23 cellular contexts compared by ENCODE assay signal in the genomic region with DNA sequence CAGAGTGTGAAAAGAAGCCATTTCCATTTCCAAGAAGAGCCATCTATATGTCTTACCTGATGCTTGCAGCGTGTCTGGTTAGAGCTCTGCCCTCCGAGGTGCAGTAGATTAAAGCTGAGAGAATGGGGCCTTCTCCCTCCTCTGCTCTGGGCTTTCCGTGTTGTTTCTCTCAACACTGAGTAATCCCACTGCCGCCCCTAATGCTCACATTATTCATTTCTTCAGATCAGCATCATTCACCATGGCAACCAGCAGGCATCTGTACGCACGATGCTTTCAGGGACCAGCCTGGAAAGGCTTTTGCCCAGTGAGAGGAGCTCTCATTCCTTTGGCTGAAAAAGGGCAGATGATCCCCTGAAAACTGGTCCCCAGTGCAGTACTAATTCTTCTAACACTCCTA.
DNase-seq lines count a peak whose midpoint lies in the region; ATAC-seq and TF ChIP-seq lines count a peak whose summit lies in the region.
"Had no signal": no experiment of that assay in that cellular context is flagged by ENCODE, and none has a peak within 500 bp of the region (broad histone marks: within the 10 kb centered on the region; RNA-seq: fewer than 3 reads in every experiment).

No MANE protein-coding gene starts in this region.

- POLR2A ChIA-PET in activated CD8-positive, alpha-beta T cell treated with anti-CD3 and anti-CD28 coated beads for 36 hours (lab: Charles Lee) = no interaction called here
- POLR2A ChIA-PET in activated CD8-positive, alpha-beta T cell treated with anti-CD3 and anti-CD28 coated beads, Interleukin-2, amount 10 ng/mL, durations not matched to agents 7 days and 5 days (lab: Charles Lee) = no interaction called here
- POLR2A ChIA-PET in CD8-positive, alpha-beta memory T cell (lab: Charles Lee) = no interaction called here
- POLR2A ChIA-PET in activated CD4-positive, alpha-beta T cell treated with anti-CD3 and anti-CD28 coated beads, Interleukin-2, amount 10 ng/mL, durations not matched to agents 7 days and 5 days (lab: Charles Lee) = interaction anchor here (0.6 kb wide), 1 partner anchor 20 kb away, joined by 3 read pairs; no protein-coding TSS in a partner anchor

- peaks cover 57% of the 10 kb centered on the region for H3K4me1 Mint-ChIP-seq in activated CD8-positive, alpha-beta T cell treated with anti-CD3 and anti-CD28 coated beads for 36 hours (ENCODE audit: low read depth)
- H3K4me1 Mint-ChIP-seq in activated CD8-positive, alpha-beta T cell treated with anti-CD3 and anti-CD28 coated beads, Interleukin-2, amount 10 ng/mL, durations not matched to agents 7 days and 5 days (ENCODE audit: low read depth) = peaks cover 16% of the 10 kb centered on the region
- H3K4me1 Mint-ChIP-seq in CD8-positive, alpha-beta memory T cell = peaks cover 39 to 61% (median 57%) of the 10 kb centered on the region in 3 donors
- peaks cover 59% of the 10 kb centered on the region for H3K4me1 Mint-ChIP-seq in activated naive CD8-positive, alpha-beta T cell treated with anti-CD3 and anti-CD28 coated beads, Interleukin-2, amount 50 U/mL, for 24 hours
- H3K4me1 Mint-ChIP-seq in natural killer cell treated with Interleukin-12 subunit alpha and Interleukin-12 subunit beta and Interleukin-15 and Interleukin-18, amount 100 ng/mL, for 72 hours (ENCODE audit: low read depth in 2 of 2) = peaks cover 22 to 36% of the 10 kb centered on the region in 2 donors
- peaks cover 25% of the 10 kb centered on the region for H3K4me1 Mint-ChIP-seq in activated CD4-positive, alpha-beta T cell treated with anti-CD3 and anti-CD28 coated beads, Interleukin-2, amount 10 ng/mL, durations not matched to agents 7 days and 5 days

- intact Hi-C loops in activated CD8-positive, alpha-beta T cell treated with anti-CD3 and anti-CD28 coated beads for 36 hours (cut with micrococcal nuclease) = no loop called here
- intact Hi-C loops in left ventricle myocardium superior (cut with micrococcal nuclease) = no loop called here

- no peak overlapping the region for H3K27ac ChIP-seq in CD8-positive, alpha-beta memory T cell (ENCODE audit: low read depth, low read length)
- H3K27ac ChIP-seq: KMS-11, ovary had no signal

- no peaks in the 10 kb centered on the region for H3K4me1 ChIP-seq in CD8-positive, alpha-beta memory T cell (ENCODE audit: insufficient read depth, low read length)
- H3K4me1 ChIP-seq: HAP-1 had no signal

- H3K27me3 Mint-ChIP-seq in activated CD8-positive, alpha-beta T cell treated with anti-CD3 and anti-CD28 coated beads for 36 hours = no peaks in the 10 kb centered on the region
- H3K27me3 Mint-ChIP-seq in activated CD8-positive, alpha-beta T cell treated with anti-CD3 and anti-CD28 coated beads, Interleukin-2, amount 10 ng/mL, durations not matched to agents 7 days and 5 days (ENCODE audit: low read depth) = no peaks in the 10 kb centered on the region
- H3K27me3 Mint-ChIP-seq in CD8-positive, alpha-beta memory T cell = no peaks in the 10 kb centered on the region
- no peaks in the 10 kb centered on the region for H3K27me3 Mint-ChIP-seq in activated naive CD8-positive, alpha-beta T cell treated with anti-CD3 and anti-CD28 coated beads, Interleukin-2, amount 50 U/mL, for 24 hours
- no peaks in the 10 kb centered on the region for H3K27me3 Mint-ChIP-seq in natural killer cell treated with Interleukin-12 subunit alpha and Interleukin-12 subunit beta and Interleukin-15 and Interleukin-18, amount 100 ng/mL, for 72 hours
- no peaks in the 10 kb centered on the region for H3K27me3 Mint-ChIP-seq in activated CD4-positive, alpha-beta T cell treated with anti-CD3 and anti-CD28 coated beads, Interleukin-2, amount 10 ng/mL, durations not matched to agents 7 days and 5 days

- peak overlapping the region; percentile 50 for H3K27ac Mint-ChIP-seq in activated CD8-positive, alpha-beta T cell treated with anti-CD3 and anti-CD28 coated beads for 36 hours
- no peak overlapping the region for H3K27ac Mint-ChIP-seq in activated CD8-positive, alpha-beta T cell treated with anti-CD3 and anti-CD28 coated beads, Interleukin-2, amount 10 ng/mL, durations not matched to agents 7 days and 5 days
- H3K27ac Mint-ChIP-seq in CD8-positive, alpha-beta memory T cell = peak overlapping the region in 7 of 8 donors; percentile 26 to 90 (median 86)
- H3K27ac Mint-ChIP-seq in activated naive CD8-positive, alpha-beta T cell treated with anti-CD3 and anti-CD28 coated beads, Interleukin-2, amount 50 U/mL, for 24 hours = peak overlapping the region; percentile 86
- H3K27ac Mint-ChIP-seq in natural killer cell treated with Interleukin-12 subunit alpha and Interleukin-12 subunit beta and Interleukin-15 and Interleukin-18, amount 100 ng/mL, for 72 hours = peak overlapping the region; percentile 36 to 92
- H3K27ac Mint-ChIP-seq in activated CD4-positive, alpha-beta T cell treated with anti-CD3 and anti-CD28 coated beads, Interleukin-2, amount 10 ng/mL, durations not matched to agents 7 days and 5 days = no peak overlapping the region

- no peak for DNase-seq in activated CD8-positive, alpha-beta T cell treated with anti-CD3 and anti-CD28 coated beads for 36 hours
- no peak for DNase-seq in activated CD8-positive, alpha-beta T cell treated with anti-CD3 and anti-CD28 coated beads, Interleukin-2, amount 10 ng/mL, durations not matched to agents 7 days and 5 days
- DNase-seq in CD8-positive, alpha-beta memory T cell = no peak
- no peak for DNase-seq in activated naive CD8-positive, alpha-beta T cell treated with anti-CD3 and anti-CD28 coated beads, Interleukin-2, amount 50 U/mL, for 24 hours
- DNase-seq in natural killer cell treated with Interleukin-12 subunit alpha and Interleukin-12 subunit beta and Interleukin-15 and Interleukin-18, amount 100 ng/mL, for 72 hours (ENCODE audit: low spot score) = no peak
- DNase-seq in MG63 (no peak), left ventricle myocardium superior (no peak)
- no peak for DNase-seq in activated CD4-positive, alpha-beta T cell treated with anti-CD3 and anti-CD28 coated beads, Interleukin-2, amount 10 ng/mL, durations not matched to agents 7 days and 5 days
- DNase-seq: activated CD4-positive, alpha-beta T cell treated with anti-CD3 and anti-CD28 coated beads for 4 hours; effector CD4-positive, alpha-beta T cell; gastrocnemius medialis; MV-4-11; NCI-H2029 treated with DMSO at 0.1 percent for 48 hours; NCI-H524; ovary; right cardiac atrium; stimulated activated CD4-positive, alpha-beta T cell treated with anti-CD3 and anti-CD28 coated beads, Interleukin-12 subunit alpha, Interleukin-12 subunit beta, amount 100 ng/mL, for 4 hours; stimulated activated CD8-positive, alpha-beta memory T cell treated with anti-CD3 and anti-CD28 coated beads, Interleukin-4, amount 100 ng/mL, for 48 hours had no signal

- no peak overlapping the region for H3K4me3 ChIP-seq in CD8-positive, alpha-beta memory T cell (ENCODE audit: low read length)
- H3K4me3 ChIP-seq in MG63 = no peak overlapping the region
- H3K4me3 ChIP-seq: BLaER1 treated with 17β-estradiol and CSF1 and Interleukin-3, amounts not matched to agents 10 nM and 100 nM; gastrocnemius medialis; HAP-1; lung; ovary had no signal

- H3K36me3 Mint-ChIP-seq in activated CD8-positive, alpha-beta T cell treated with anti-CD3 and anti-CD28 coated beads for 36 hours (ENCODE audit: low read depth) = peaks cover 71% of the 10 kb centered on the region
- peaks cover 85% of the 10 kb centered on the region for H3K36me3 Mint-ChIP-seq in activated CD8-positive, alpha-beta T cell treated with anti-CD3 and anti-CD28 coated beads, Interleukin-2, amount 10 ng/mL, durations not matched to agents 7 days and 5 days (ENCODE audit: low read depth)
- H3K36me3 Mint-ChIP-seq in CD8-positive, alpha-beta memory T cell = peaks cover 6 to 95% (median 40%) of the 10 kb centered on the region in 3 donors
- H3K36me3 Mint-ChIP-seq in activated naive CD8-positive, alpha-beta T cell treated with anti-CD3 and anti-CD28 coated beads, Interleukin-2, amount 50 U/mL, for 24 hours (ENCODE audit: low read depth) = peaks cover 78% of the 10 kb centered on the region
- H3K36me3 Mint-ChIP-seq in natural killer cell treated with Interleukin-12 subunit alpha and Interleukin-12 subunit beta and Interleukin-15 and Interleukin-18, amount 100 ng/mL, for 72 hours = peaks cover 29% of the 10 kb centered on the region
- peaks cover 92% of the 10 kb centered on the region for H3K36me3 Mint-ChIP-seq in activated CD4-positive, alpha-beta T cell treated with anti-CD3 and anti-CD28 coated beads, Interleukin-2, amount 10 ng/mL, durations not matched to agents 7 days and 5 days (ENCODE audit: low read depth)

- TF ChIP-seq CTCF in activated CD8-positive, alpha-beta T cell treated with anti-CD3 and anti-CD28 coated beads for 36 hours (IDR thresholded peaks at IDR 0.05) = no peak

- H3K36me3 ChIP-seq in CD8-positive, alpha-beta memory T cell (ENCODE audit: insufficient read depth, low read length) = peaks cover 63% of the 10 kb centered on the region
- H3K36me3 ChIP-seq in MG63 = no peaks in the 10 kb centered on the region
- H3K36me3 ChIP-seq: gastrocnemius medialis, HAP-1, ovary had no signal

- CTCF ChIA-PET in activated CD8-positive, alpha-beta T cell treated with anti-CD3 and anti-CD28 coated beads for 36 hours (lab: Charles Lee) = interaction anchor here (0.7 to 6.4 kb wide), 8 partner anchors 10 to 398 kb away, joined by 3 to 112 read pairs (median 8); partner anchors contain the start of gene LSM11
- CTCF ChIA-PET in activated CD8-positive, alpha-beta T cell treated with anti-CD3 and anti-CD28 coated beads, Interleukin-2, amount 10 ng/mL, durations not matched to agents 7 days and 5 days (lab: Charles Lee) = interaction anchor here (0.9 to 5.6 kb wide), 6 partner anchors 9 to 398 kb away, joined by 3 to 54 read pairs (median 6); no protein-coding TSS in a partner anchor
- CTCF ChIA-PET in CD8-positive, alpha-beta memory T cell (lab: Charles Lee) = interaction anchor here (0.6 to 2.2 kb wide), 7 partner anchors 9 to 396 kb away, joined by 3 to 8 read pairs (median 3); no protein-coding TSS in a partner anchor
- CTCF ChIA-PET in activated CD4-positive, alpha-beta T cell treated with anti-CD3 and anti-CD28 coated beads, Interleukin-2, amount 10 ng/mL, durations not matched to agents 7 days and 5 days (lab: Charles Lee) = interaction anchor here (0.8 to 5.7 kb wide), 8 partner anchors 10 to 398 kb away, joined by 3 to 26 read pairs (median 4); partner anchors contain the start of gene LSM11

- H3K4me3 Mint-ChIP-seq in activated CD8-positive, alpha-beta T cell treated with anti-CD3 and anti-CD28 coated beads for 36 hours = no peak overlapping the region
- no peak overlapping the region for H3K4me3 Mint-ChIP-seq in activated CD8-positive, alpha-beta T cell treated with anti-CD3 and anti-CD28 coated beads, Interleukin-2, amount 10 ng/mL, durations not matched to agents 7 days and 5 days
- peak overlapping the region in 1 of 7 donors; percentile 27 for H3K4me3 Mint-ChIP-seq in CD8-positive, alpha-beta memory T cell
- H3K4me3 Mint-ChIP-seq in activated naive CD8-positive, alpha-beta T cell treated with anti-CD3 and anti-CD28 coated beads, Interleukin-2, amount 50 U/mL, for 24 hours = peak overlapping the region; percentile 55
- H3K4me3 Mint-ChIP-seq in natural killer cell treated with Interleukin-12 subunit alpha and Interleukin-12 subunit beta and Interleukin-15 and Interleukin-18, amount 100 ng/mL, for 72 hours = peak overlapping the region; percentile 54
- no peak overlapping the region for H3K4me3 Mint-ChIP-seq in activated CD4-positive, alpha-beta T cell treated with anti-CD3 and anti-CD28 coated beads, Interleukin-2, amount 10 ng/mL, durations not matched to agents 7 days and 5 days

- no peak for ATAC-seq in activated CD8-positive, alpha-beta T cell treated with anti-CD3 and anti-CD28 coated beads for 36 hours
- no peak for ATAC-seq in activated CD8-positive, alpha-beta T cell treated with anti-CD3 and anti-CD28 coated beads, Interleukin-2, amount 10 ng/mL, durations not matched to agents 7 days and 5 days
- ATAC-seq in activated naive CD8-positive, alpha-beta T cell treated with anti-CD3 and anti-CD28 coated beads, Interleukin-2, amount 50 U/mL, for 24 hours = peak; percentile 55
- peak in 1 of 2 donors; percentile 7 for ATAC-seq in natural killer cell treated with Interleukin-12 subunit alpha and Interleukin-12 subunit beta and Interleukin-15 and Interleukin-18, amount 100 ng/mL, for 72 hours
- ATAC-seq in left ventricle myocardium superior = no peak
- ATAC-seq: esophagus mucosa, right cardiac atrium had no signal

- peaks cover 11% of the 10 kb centered on the region for H3K9me3 Mint-ChIP-seq in activated CD8-positive, alpha-beta T cell treated with anti-CD3 and anti-CD28 coated beads for 36 hours
- no peaks in the 10 kb centered on the region for H3K9me3 Mint-ChIP-seq in activated CD8-positive, alpha-beta T cell treated with anti-CD3 and anti-CD28 coated beads, Interleukin-2, amount 10 ng/mL, durations not matched to agents 7 days and 5 days (ENCODE audit: insufficient read depth)
- H3K9me3 Mint-ChIP-seq in CD8-positive, alpha-beta memory T cell = no peaks in the 10 kb centered on the region
- peaks cover 9% of the 10 kb centered on the region for H3K9me3 Mint-ChIP-seq in activated naive CD8-positive, alpha-beta T cell treated with anti-CD3 and anti-CD28 coated beads, Interleukin-2, amount 50 U/mL, for 24 hours
- no peaks in the 10 kb centered on the region for H3K9me3 Mint-ChIP-seq in natural killer cell treated with Interleukin-12 subunit alpha and Interleukin-12 subunit beta and Interleukin-15 and Interleukin-18, amount 100 ng/mL, for 72 hours
- no peaks in the 10 kb centered on the region for H3K9me3 Mint-ChIP-seq in activated CD4-positive, alpha-beta T cell treated with anti-CD3 and anti-CD28 coated beads, Interleukin-2, amount 10 ng/mL, durations not matched to agents 7 days and 5 days

- H3K27me3 ChIP-seq in CD8-positive, alpha-beta memory T cell (ENCODE audit: insufficient read depth, low read length, poor library complexity, severe bottlenecking) = no peaks in the 10 kb centered on the region
- peaks cover 5% of the 10 kb centered on the region; the same call in 1 of the 2 replicates for H3K27me3 ChIP-seq in MG63
- H3K27me3 ChIP-seq: BLaER1 treated with 17β-estradiol and CSF1 and Interleukin-3, amounts not matched to agents 10 nM and 100 nM; gastrocnemius medialis; ovary had no signal

- no peaks in the 10 kb centered on the region for H3K9me3 ChIP-seq in CD8-positive, alpha-beta memory T cell (ENCODE audit: low read length)
- peaks cover 6% of the 10 kb centered on the region for H3K9me3 ChIP-seq in MG63
- H3K9me3 ChIP-seq: BLaER1 treated with 17β-estradiol and CSF1 and Interleukin-3, amounts not matched to agents 10 nM and 100 nM; gastrocnemius medialis; HAP-1; ovary had no signal

Comparison
In these comparisons a context has a peak if more than half of its experiments do, and no peak if none do; other contexts are left out.
1. H3K27ac Mint-ChIP-seq: peak in activated CD8-positive, alpha-beta T cell treated with anti-CD3 and anti-CD28 coated beads for 36 hours (single experiment), CD8-positive, alpha-beta memory T cell (7 of 8), activated naive CD8-positive, alpha-beta T cell treated with anti-CD3 and anti-CD28 coated beads, Interleukin-2, amount 50 U/mL, for 24 hours (single experiment) and natural killer cell treated with Interleukin-12 subunit alpha and Interleukin-12 subunit beta and Interleukin-15 and Interleukin-18, amount 100 ng/mL, for 72 hours (2 of 2); none in activated CD8-positive, alpha-beta T cell treated with anti-CD3 and anti-CD28 coated beads, Interleukin-2, amount 10 ng/mL, durations not matched to agents 7 days and 5 days (single experiment) and activated CD4-positive, alpha-beta T cell treated with anti-CD3 and anti-CD28 coated beads, Interleukin-2, amount 10 ng/mL, durations not matched to agents 7 days and 5 days (single experiment).
2. H3K4me3 Mint-ChIP-seq: peak in activated naive CD8-positive, alpha-beta T cell treated with anti-CD3 and anti-CD28 coated beads, Interleukin-2, amount 50 U/mL, for 24 hours (single experiment) and natural killer cell treated with Interleukin-12 subunit alpha and Interleukin-12 subunit beta and Interleukin-15 and Interleukin-18, amount 100 ng/mL, for 72 hours (single experiment); none in activated CD8-positive, alpha-beta T cell treated with anti-CD3 and anti-CD28 coated beads for 36 hours (single experiment), activated CD8-positive, alpha-beta T cell treated with anti-CD3 and anti-CD28 coated beads, Interleukin-2, amount 10 ng/mL, durations not matched to agents 7 days and 5 days (single experiment) and activated CD4-positive, alpha-beta T cell treated with anti-CD3 and anti-CD28 coated beads, Interleukin-2, amount 10 ng/mL, durations not matched to agents 7 days and 5 days (single experiment).